In the genomic region with DNA sequence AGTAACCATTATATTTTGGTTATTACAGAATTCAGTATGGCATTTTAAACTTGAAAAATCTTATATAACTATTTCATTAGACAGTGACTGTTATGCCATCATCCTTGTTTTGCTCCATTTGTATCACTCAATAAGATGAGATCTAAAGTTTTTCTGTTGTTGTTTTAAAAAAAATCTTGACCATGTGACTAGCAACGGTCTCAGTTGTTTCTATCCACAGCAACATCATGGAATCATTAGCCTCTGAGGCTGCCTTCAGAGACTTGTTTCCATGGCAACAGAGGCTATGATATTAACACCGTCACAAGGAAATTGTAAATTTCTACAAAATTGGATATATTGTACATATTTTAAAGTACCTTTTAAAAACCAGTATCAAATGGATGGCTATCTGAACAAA, we compare ENCODE assay signal across 12 cellular contexts.
A peak's percentile ranks its signal among the peaks of the same experiment; 100 is the strongest.
DNase-seq lines count a peak whose midpoint lies in the region; ATAC-seq lines count a peak whose summit lies in the region.
"Had no signal": no experiment of that assay in that cellular context is flagged by ENCODE, and none has a peak within 500 bp of the region (broad histone marks: within the 10 kb centered on the region; RNA-seq: fewer than 3 reads in every experiment).

No MANE protein-coding gene starts in this region.

- H2BK120ac ChIP-seq in mesendoderm (ENCODE audit: low read depth, low read length), result no peak overlapping the region

- H3K9me3 Mint-ChIP-seq in CD4-positive, alpha-beta memory T cell, result no peaks in the 10 kb centered on the region

- POLR2A ChIA-PET in CD4-positive, alpha-beta memory T cell (lab: Charles Lee; ENCODE audit: partially characterized antibody), result no interaction called here

- H3K4me1 Mint-ChIP-seq in CD4-positive, alpha-beta memory T cell, result peaks cover 25 to 45% (median 26%) of the 10 kb centered on the region in 4 donors

- ATAC-seq in GM18873 (IDR thresholded peaks at IDR 0.05; ENCODE audit: low FRiP score, unreplicated experiment) (no peak), GM19328 (IDR thresholded peaks at IDR 0.05; ENCODE audit: unreplicated experiment) (no peak), HG02759 (IDR thresholded peaks at IDR 0.05; ENCODE audit: unreplicated experiment) (no peak)
- ATAC-seq: foreskin keratinocyte had no signal

- in situ Hi-C loops in KBM-7 (cut with MboI; ENCODE audit: low pct_unique_long_range_greater_than_20kb, low sequenced_read_pairs), result no loop called here

- peak; percentile 24 to 46 (median 41) for DNase-seq in CD4-positive, alpha-beta memory T cell
- peak; percentile 90 for DNase-seq in NCI-H2227 (lab: John Stamatoyannopoulos, UW; ENCODE audit: unreplicated experiment)
- peak; percentile 35 for DNase-seq in central memory CD4-positive, alpha-beta T cell
- DNase-seq in mesendoderm, result peak; percentile 78
- DNase-seq in KBM-7, result no peak
- DNase-seq: foreskin keratinocyte, NCI-H2107, sigmoid colon had no signal

- H3K9me3 ChIP-seq in CD4-positive, alpha-beta memory T cell (ENCODE audit: control insufficient read depth in 1 of 2, low read length in 2 of 2), result no peaks in the 10 kb centered on the region
- H3K9me3 ChIP-seq: sigmoid colon had no signal

- H3K4ac ChIP-seq in mesendoderm (ENCODE audit: low read depth, low read length), result no peak overlapping the region

- no peak overlapping the region for H3K4me3 Mint-ChIP-seq in CD4-positive, alpha-beta memory T cell

- no peak overlapping the region for H4K5ac ChIP-seq in mesendoderm (ENCODE audit: low read length)

- no peak overlapping the region for H3K4me3 ChIP-seq in CD4-positive, alpha-beta memory T cell (ENCODE audit: low read length in 2 of 2)
- no peak overlapping the region for H3K4me3 ChIP-seq in mesendoderm (ENCODE audit: low read length)
- H3K4me3 ChIP-seq: sigmoid colon, SK-N-MC had no signal

- no peak overlapping the region for H3K9ac ChIP-seq in mesendoderm (ENCODE audit: low read length)

- peaks cover 4 to 19% of the 10 kb centered on the region in 2 donors for H3K36me3 Mint-ChIP-seq in CD4-positive, alpha-beta memory T cell

- H3K27ac Mint-ChIP-seq in CD4-positive, alpha-beta memory T cell, result peak overlapping the region in 4 of 7 donors; percentile 1 to 55 (median 28)

- no peaks in the 10 kb centered on the region for H3K36me3 ChIP-seq in CD4-positive, alpha-beta memory T cell (ENCODE audit: insufficient read depth, low read length)
- H3K36me3 ChIP-seq in mesendoderm (ENCODE audit: control insufficient read depth, insufficient read depth, low read length), result no peaks in the 10 kb centered on the region
- H3K36me3 ChIP-seq: sigmoid colon had no signal

- CTCF ChIA-PET in CD4-positive, alpha-beta memory T cell (lab: Charles Lee; ENCODE audit: partially characterized antibody), result no interaction called here

- no peak overlapping the region for H2BK5ac ChIP-seq in mesendoderm (ENCODE audit: low read length)

- H3K27me3 Mint-ChIP-seq in CD4-positive, alpha-beta memory T cell, result no peaks in the 10 kb centered on the region

- no peaks in the 10 kb centered on the region for H3K27me3 ChIP-seq in CD4-positive, alpha-beta memory T cell (ENCODE audit: insufficient read depth, low read length)
- no peaks in the 10 kb centered on the region for H3K27me3 ChIP-seq in mesendoderm (ENCODE audit: insufficient read depth, low read length, poor library complexity)
- H3K27me3 ChIP-seq: foreskin keratinocyte, sigmoid colon had no signal

- H3K4me2 ChIP-seq in mesendoderm (ENCODE audit: low read length), result no peak overlapping the region

- H3K79me2 ChIP-seq in mesendoderm (ENCODE audit: control insufficient read depth, insufficient read depth, low read length), result no peaks in the 10 kb centered on the region

- peaks cover 4% of the 10 kb centered on the region for H3K79me1 ChIP-seq in mesendoderm (ENCODE audit: low read length)

- no peak overlapping the region for H3K23ac ChIP-seq in mesendoderm (ENCODE audit: low read length)

- peaks cover 8% of the 10 kb centered on the region for H3K4me1 ChIP-seq in CD4-positive, alpha-beta memory T cell (ENCODE audit: insufficient read depth, low read length)
- H3K4me1 ChIP-seq in mesendoderm (ENCODE audit: control insufficient read depth, low read depth, low read length), result no peaks in the 10 kb centered on the region
- H3K4me1 ChIP-seq: foreskin keratinocyte had no signal

- no peak overlapping the region for H2BK15ac ChIP-seq in mesendoderm (replicated peaks; ENCODE audit: low read depth)

- no peak overlapping the region for H3K27ac ChIP-seq in CD4-positive, alpha-beta memory T cell (ENCODE audit: low read depth, low read length)
- H3K27ac ChIP-seq in mesendoderm (ENCODE audit: low read depth, low read length), result no peak overlapping the region
- H3K27ac ChIP-seq: foreskin keratinocyte, sigmoid colon had no signal

- intact Hi-C loops in CD4-positive, alpha-beta memory T cell (cut with micrococcal nuclease), result no loop called here

- no peak overlapping the region for H4K8ac ChIP-seq in mesendoderm (ENCODE audit: low read depth, low read length)

- no peak overlapping the region for H2AK5ac ChIP-seq in mesendoderm (ENCODE audit: low read length)

- no peak overlapping the region for H3K18ac ChIP-seq in mesendoderm (ENCODE audit: low read length)

- no CpG with 5 or more reads among the region's 2 CpGs for WGBS in mesendoderm (ENCODE audit: extremely low coverage, insufficient coverage, low lambda C conversion rate)

- H3K56ac ChIP-seq in mesendoderm (ENCODE audit: low read length), result no peak overlapping the region
